28 cellular contexts compared by ENCODE assay signal in the genomic region with DNA sequence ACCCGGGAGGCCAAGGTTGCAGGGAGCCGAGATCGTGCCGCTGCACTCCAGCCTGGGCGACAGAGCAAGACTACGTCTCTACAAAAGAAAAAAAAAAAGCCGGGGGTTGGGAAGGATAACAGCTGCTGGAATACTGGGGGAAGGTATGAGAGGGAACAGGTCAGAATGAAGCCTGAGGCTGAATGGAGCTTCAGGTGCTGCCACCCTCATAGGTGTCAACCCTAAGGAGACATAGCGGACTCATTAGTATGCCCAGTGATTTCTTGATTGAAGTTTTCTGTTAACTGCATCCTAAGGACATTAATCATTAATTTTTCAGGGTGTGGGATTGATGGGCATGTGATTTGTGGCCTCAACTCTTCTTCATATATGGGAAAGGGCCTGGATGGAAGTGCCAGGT. TPM values are rescaled to one million over a fixed set of nuclear protein-coding genes. Genes with fewer than 3 reads are reported as not detected.
DNase-seq lines count a peak whose midpoint lies in the region; ATAC-seq, FAIRE-seq and TF ChIP-seq lines count a peak whose summit lies in the region.
"Had no signal": no experiment of that assay in that cellular context is flagged by ENCODE, and none has a peak within 500 bp of the region (broad histone marks: within the 10 kb centered on the region; RNA-seq: fewer than 3 reads in every experiment).

No MANE protein-coding gene starts in this region.

- H3K27ac Mint-ChIP-seq in Calu3 (ENCODE audit: unreplicated experiment), result no peak overlapping the region
- H3K27ac Mint-ChIP-seq: activated CD8-positive, alpha-beta memory T cell treated with anti-CD3 and anti-CD28 coated beads, Interleukin-2, amount 10 ng/mL, durations not matched to agents 7 days and 5 days; CD8-positive, alpha-beta T cell; stimulated activated memory B cell treated with anti-CD40 and anti-IgM and Interleukin-4, amounts not matched to agents 10 μg/mL and 1 μg/mL and 100 μg/mL, for 72 hours had no signal

- H3K27ac ChIP-seq in BLaER1 (peak overlapping the region; percentile 92), KOPT-K1 (ENCODE audit: low read depth, low read length, poor library complexity, severe bottlenecking) (peak overlapping the region; percentile 31), body of pancreas (no peak overlapping the region), pancreas (no peak overlapping the region)
- H3K27ac ChIP-seq: brain microvascular endothelial cell, gastrocnemius medialis, upper lobe of right lung had no signal

- H3K36me3 Mint-ChIP-seq in Calu3 (ENCODE audit: insufficient read depth, unreplicated experiment), result peaks cover 16% of the 10 kb centered on the region
- H3K36me3 Mint-ChIP-seq: naive B cell had no signal

- H3K9me3 Mint-ChIP-seq in Calu3 (ENCODE audit: low read depth, unreplicated experiment), result no peaks in the 10 kb centered on the region
- H3K9me3 Mint-ChIP-seq: CD8-positive, alpha-beta T cell; naive B cell; stimulated activated memory B cell treated with anti-CD40 and anti-IgM and Interleukin-4, amounts not matched to agents 10 μg/mL and 1 μg/mL and 100 μg/mL, for 72 hours had no signal

- H3K4me1 Mint-ChIP-seq in Calu3 (ENCODE audit: low read depth, unreplicated experiment), result peaks cover 5% of the 10 kb centered on the region

- CTCF ChIA-PET in Calu3 (lab: Charles Lee), result interaction anchor here (0.7 kb wide), 1 partner anchor 26 kb away, joined by 4 read pairs; no protein-coding TSS in a partner anchor

- no peak for FAIRE-seq in pancreas (lab: Jason Lieb, UNC)
- FAIRE-seq: A204.1 had no signal

- H3K27me3 ChIP-seq in BLaER1 (no peaks in the 10 kb centered on the region), body of pancreas (no peaks in the 10 kb centered on the region), pancreas (no peaks in the 10 kb centered on the region)
- H3K27me3 ChIP-seq: brain microvascular endothelial cell, gastrocnemius medialis, upper lobe of right lung had no signal

- H4K20me1 ChIP-seq in BLaER1, result peaks cover 95% of the 10 kb centered on the region

- intact Hi-C loops in body of pancreas (cut with DNase I) (no loop called here), pancreas (cut with DNase I) (no loop called here), Calu3 (cut with micrococcal nuclease; ENCODE audit: unreplicated experiment) (no loop called here)

- no peaks in the 10 kb centered on the region for H3K9me3 ChIP-seq in BLaER1
- H3K9me3 ChIP-seq in KOPT-K1 (ENCODE audit: insufficient read depth, low read length, poor library complexity, severe bottlenecking), result no peaks in the 10 kb centered on the region
- no peaks in the 10 kb centered on the region for H3K9me3 ChIP-seq in body of pancreas
- no peaks in the 10 kb centered on the region for H3K9me3 ChIP-seq in pancreas
- H3K9me3 ChIP-seq: gastrocnemius medialis, upper lobe of right lung had no signal

- no peak overlapping the region for H3K4me3 ChIP-seq in BLaER1
- no peak overlapping the region for H3K4me3 ChIP-seq in body of pancreas
- H3K4me3 ChIP-seq in pancreas, result no peak overlapping the region
- H3K4me3 ChIP-seq: gastrocnemius medialis, upper lobe of right lung had no signal

- DNase-seq in body of pancreas (no peak), pancreas (no peak), Calu3 (no peak), NCI-H510A (lab: John Stamatoyannopoulos, UW) (no peak)
- no peak for DNase-seq in stimulated activated CD4-positive, alpha-beta T cell treated with anti-CD3 and anti-CD28 coated beads, Interleukin-12 subunit alpha, Interleukin-12 subunit beta, amount 100 ng/mL, for 4 hours
- DNase-seq: activated CD4-positive, CD25-positive, alpha-beta regulatory T cell; activated CD8-positive, alpha-beta memory T cell treated with anti-CD3 and anti-CD28 coated beads, Interleukin-2, amount 10 ng/mL, durations not matched to agents 7 days and 5 days; activated gamma-delta T cell treated with Interleukin-2 at 50 U/mL for 16 hours; activated T-cell treated with anti-CD3 and anti-CD28 coated beads, Interleukin-2, amount 50 U/mL, for 48 hours; brain microvascular endothelial cell; CD8-positive, alpha-beta T cell; cerebellar nuclear complex; DMS153; gastrocnemius medialis; HCEC 1CT; midbrain; naive B cell; NCI-H1048; NCI-H2107; occipital lobe; RPMI8226; substantia nigra; upper lobe of right lung had no signal

- no TSS peak for BruUV-seq in Calu3 (replicated peaks; lab: Mats Ljungman, UMichigan)

- ATAC-seq in body of pancreas (peak; percentile 26), pancreas (peak; percentile 35 to 70 (median 48)), GM21390 (IDR thresholded peaks at IDR 0.05; ENCODE audit: unreplicated experiment) (no peak)
- ATAC-seq: activated CD8-positive, alpha-beta memory T cell treated with anti-CD3 and anti-CD28 coated beads, Interleukin-2, amount 10 ng/mL, durations not matched to agents 7 days and 5 days; CD8-positive, alpha-beta T cell; gastrocnemius medialis; stimulated activated memory B cell treated with anti-CD40 and anti-IgM and Interleukin-4, amounts not matched to agents 10 μg/mL and 1 μg/mL and 100 μg/mL, for 72 hours; upper lobe of right lung had no signal

- H3K4me1 ChIP-seq in BLaER1 (peaks cover 97% of the 10 kb centered on the region), body of pancreas (peaks cover 22% of the 10 kb centered on the region), pancreas (peaks cover 0 to 8% (median 0%) of the 10 kb centered on the region in 3 donors)

- H3K36me3 ChIP-seq in BLaER1 (peaks cover 12% of the 10 kb centered on the region; the same call in 1 of the 2 replicates), KOPT-K1 (ENCODE audit: insufficient read depth, low read length) (peaks cover 13% of the 10 kb centered on the region; the same call in 1 of the 2 replicates), body of pancreas (replicated peaks in 1 of 2; ENCODE audit: insufficient read depth in 1 of 2, low read depth in 2 of 2) (no peaks in the 10 kb centered on the region), pancreas (no peaks in the 10 kb centered on the region)
- H3K36me3 ChIP-seq: brain microvascular endothelial cell, gastrocnemius medialis, upper lobe of right lung had no signal

- H3K4me2 ChIP-seq in BLaER1, result peak overlapping the region; percentile 87

- TF ChIP-seq CTCF in body of pancreas (IDR thresholded peaks at IDR 0.05) (no peak), pancreas (IDR thresholded peaks at IDR 0.05) (no peak), Calu3 (IDR thresholded peaks at IDR 0.05; ENCODE audit: unreplicated experiment) (no peak)

- no peak overlapping the region for H3K4me3 Mint-ChIP-seq in Calu3 (ENCODE audit: low read depth, unreplicated experiment)
- H3K4me3 Mint-ChIP-seq: activated CD8-positive, alpha-beta memory T cell treated with anti-CD3 and anti-CD28 coated beads, Interleukin-2, amount 10 ng/mL, durations not matched to agents 7 days and 5 days; CD8-positive, alpha-beta T cell; stimulated activated memory B cell treated with anti-CD40 and anti-IgM and Interleukin-4, amounts not matched to agents 10 μg/mL and 1 μg/mL and 100 μg/mL, for 72 hours had no signal

- H3K9ac ChIP-seq in BLaER1, result peak overlapping the region; percentile 33; the same call in 1 of the 2 replicates

- H3K27me3 Mint-ChIP-seq in Calu3 (ENCODE audit: unreplicated experiment), result no peaks in the 10 kb centered on the region
- H3K27me3 Mint-ChIP-seq: activated CD8-positive, alpha-beta memory T cell treated with anti-CD3 and anti-CD28 coated beads, Interleukin-2, amount 10 ng/mL, durations not matched to agents 7 days and 5 days; naive B cell; stimulated activated memory B cell treated with anti-CD40 and anti-IgM and Interleukin-4, amounts not matched to agents 10 μg/mL and 1 μg/mL and 100 μg/mL, for 72 hours had no signal

- no peak for TF ChIP-seq POLR2A in body of pancreas (IDR thresholded peaks at IDR 0.05)

- 31 to 33% methylated on average over 8 of the region's 8 CpGs for WGBS in body of pancreas, 2 donors
- 45 to 49% methylated on average over 8 of the region's 8 CpGs for WGBS in pancreas, 2 donors

RNA-seq across cellular contexts. Expression of gene SMARCA4, which starts 6.0 kb away (rescaled TPM):
- total RNA-seq in body of pancreas (100 to 1,000 TPM in 1 of 2 donors, 10 to 100 TPM in 1; 56.3 to 120 TPM), pancreas (10 to 100 TPM; 28.7 to 53.0 (median 38.1) TPM), Calu3 (2022) (104 and 116 TPM in 2 replicates)
- 10 to 100 TPM; 69.4 to 77.8 TPM for polyA plus RNA-seq in pancreas

RNA-seq across cellular contexts. Expression of gene TIMM29, which starts 38.2 kb away (rescaled TPM):
- total RNA-seq in body of pancreas, result 10 to 100 TPM; 26.5 to 34.6 TPM
- total RNA-seq in pancreas, result 10 to 100 TPM in 5 of 6 donors, 1 to 10 TPM in 1; 7.9 to 11.6 (median 10.3) TPM
- polyA plus RNA-seq in pancreas, result 1 to 10 TPM; 7.8 to 9.8 TPM
- total RNA-seq in Calu3 (2022), result 15.3 and 17.8 TPM in 2 replicates

RNA-seq across cellular contexts. Expression of gene YIPF2, which starts 38.4 kb away (rescaled TPM):
- total RNA-seq in body of pancreas (10 to 100 TPM; 52.7 to 55.3 TPM), pancreas (10 to 100 TPM; 41.4 to 67.9 (median 47.3) TPM), Calu3 (2022) (37.8 and 46.0 TPM in 2 replicates)
- 10 to 100 TPM; 58.0 to 66.0 TPM for polyA plus RNA-seq in pancreas

Comparison
In these comparisons a context has a peak if more than half of its experiments do, and no peak if none do; other contexts are left out.
1. H3K27ac ChIP-seq: peak in BLaER1 (single experiment) and KOPT-K1 (single experiment); none in body of pancreas (0 of 4) and pancreas (0 of 4).